8 cellular contexts compared by ENCODE assay signal in genomic region chr6:3156184-3157119, GRCh38. TPM values are rescaled to one million over a fixed set of nuclear protein-coding genes. Genes with fewer than 3 reads are reported as not detected.
DNase-seq lines count a peak whose midpoint lies in the region; ATAC-seq and TF ChIP-seq lines count a peak whose summit lies in the region.
"Not testable (repeated sequence)": the region's sequence is repeated elsewhere in the genome, so short reads cannot be mapped to it uniquely, and the experiment has no call there.

No MANE protein-coding gene starts in this region.

- not testable (repeated sequence) for H3K27ac ChIP-seq in HUES64 (ENCODE audit: low read depth, low read length); parathyroid adenoma
- peak overlapping the region; percentile 86 for H3K27ac ChIP-seq in effector memory CD4-positive, alpha-beta T cell (ENCODE audit: insufficient read depth, low read length, poor library complexity, severe bottlenecking)

- DNase-seq in RKO (ENCODE audit: low spot score) = peak; percentile 45
- peak; percentile 26 to 27 for DNase-seq in activated T-cell treated with anti-CD3 and anti-CD28 coated beads, Interleukin-2, amount 50 U/mL, for 72 hours
- DNase-seq in effector memory CD4-positive, alpha-beta T cell; type B pancreatic cell (ENCODE audit: extremely low spot score, unreplicated experiment): not testable (repeated sequence)
- peak; percentile 33 for DNase-seq in iris pigment epithelial cell (ENCODE audit: low read depth)

- TF ChIP-seq CTCF in parathyroid adenoma (IDR thresholded peaks at IDR 0.05); type B pancreatic cell (conservative IDR thresholded peaks at IDR 0.05): not testable (repeated sequence)

- not testable (repeated sequence) for H3K4me1 ChIP-seq in ES-I3 (ENCODE audit: insufficient read depth, low read length); parathyroid adenoma
- peaks cover 27% of the 10 kb centered on the region for H3K4me1 ChIP-seq in HUES64 (ENCODE audit: insufficient read depth, low read length)
- H3K4me1 ChIP-seq in effector memory CD4-positive, alpha-beta T cell (ENCODE audit: control insufficient read depth, insufficient read depth, low read length, poor library complexity, severe bottlenecking) = peaks cover 28% of the 10 kb centered on the region

- H3K36me3 ChIP-seq in ES-I3 (ENCODE audit: insufficient read depth, low read length) = peaks cover 22% of the 10 kb centered on the region
- H3K36me3 ChIP-seq in HUES64 (ENCODE audit: insufficient read depth, low read length) = peaks cover 35% of the 10 kb centered on the region
- not testable (repeated sequence) for H3K36me3 ChIP-seq in effector memory CD4-positive, alpha-beta T cell (ENCODE audit: control insufficient read depth, insufficient read depth, low read length); parathyroid adenoma (ENCODE audit: control insufficient read depth, insufficient read depth, low read length)

- ATAC-seq in activated T-cell treated with anti-CD3 and anti-CD28 coated beads, Interleukin-2, amount 50 U/mL, for 72 hours (replicated peaks in 1 of 2) = peak; percentile 18 to 24

- H3K9ac ChIP-seq in ES-I3 (ENCODE audit: low read depth, low read length) (peak overlapping the region; percentile 69), HUES64 (ENCODE audit: low read depth, low read length) (peak overlapping the region; percentile 89)
- H3K9ac ChIP-seq in parathyroid adenoma = not testable (repeated sequence)

- H3K4me2 ChIP-seq in parathyroid adenoma (ENCODE audit: low read length) = peak overlapping the region; percentile 89

- H3K27me3 ChIP-seq in HUES64 (ENCODE audit: insufficient read depth, low read length); effector memory CD4-positive, alpha-beta T cell (replicated peaks; ENCODE audit: control insufficient read depth, insufficient read depth, low read length, poor library complexity, severe bottlenecking); parathyroid adenoma (ENCODE audit: control insufficient read depth, insufficient read depth, low read length): not testable (repeated sequence)

- H3K4me3 ChIP-seq in HUES64 (ENCODE audit: low read length) (peak overlapping the region; percentile 97), parathyroid adenoma (ENCODE audit: low read depth, low read length) (peak overlapping the region; percentile 44)
- peak overlapping the region; percentile 64 for H3K4me3 ChIP-seq in effector memory CD4-positive, alpha-beta T cell (ENCODE audit: insufficient read depth, low read depth, low read length, poor library complexity, severe bottlenecking)

- H3K9me3 Mint-ChIP-seq in activated T-cell treated with anti-CD3 and anti-CD28 coated beads, Interleukin-2, amount 50 U/mL, for 72 hours; type B pancreatic cell: not testable (repeated sequence)

- H2AFZ ChIP-seq in parathyroid adenoma = peak overlapping the region; percentile 97

- not testable (repeated sequence) for H3K36me3 Mint-ChIP-seq in activated T-cell treated with anti-CD3 and anti-CD28 coated beads, Interleukin-2, amount 50 U/mL, for 72 hours (ENCODE audit: insufficient read depth in 2 of 2)
- peaks cover 14% of the 10 kb centered on the region for H3K36me3 Mint-ChIP-seq in type B pancreatic cell

- not testable (repeated sequence) for H3K79me2 ChIP-seq in parathyroid adenoma

- H3K9me3 ChIP-seq in ES-I3 (ENCODE audit: control insufficient read depth, insufficient read depth, low read length); HUES64 (ENCODE audit: insufficient read depth, low read depth, low read length); effector memory CD4-positive, alpha-beta T cell (ENCODE audit: control insufficient read depth, low read length); parathyroid adenoma (ENCODE audit: control insufficient read depth, low read length): not testable (repeated sequence)

- WGBS in HUES64 = 9% methylated on average over 28 of the region's 31 CpGs

- H3K27ac Mint-ChIP-seq in activated T-cell treated with anti-CD3 and anti-CD28 coated beads, Interleukin-2, amount 50 U/mL, for 72 hours = peak overlapping the region; percentile 93
- H3K27ac Mint-ChIP-seq in type B pancreatic cell = peak overlapping the region; percentile 92

- peak overlapping the region; percentile 85 to 95 for H3K4me3 Mint-ChIP-seq in activated T-cell treated with anti-CD3 and anti-CD28 coated beads, Interleukin-2, amount 50 U/mL, for 72 hours
- H3K4me3 Mint-ChIP-seq in type B pancreatic cell = peak overlapping the region; percentile 95

- H3K4me1 Mint-ChIP-seq in activated T-cell treated with anti-CD3 and anti-CD28 coated beads, Interleukin-2, amount 50 U/mL, for 72 hours (ENCODE audit: low read depth) = peaks cover 15% of the 10 kb centered on the region
- H3K4me1 Mint-ChIP-seq in type B pancreatic cell (ENCODE audit: unreplicated experiment) = peaks cover 14% of the 10 kb centered on the region

- H3K27me3 Mint-ChIP-seq in activated T-cell treated with anti-CD3 and anti-CD28 coated beads, Interleukin-2, amount 50 U/mL, for 72 hours (ENCODE audit: low read depth) = peaks cover 25% of the 10 kb centered on the region
- H3K27me3 Mint-ChIP-seq in type B pancreatic cell = peaks cover 18% of the 10 kb centered on the region

RNA-seq across cellular contexts. Expression of gene TUBB2A, which starts 0.9 kb away (rescaled TPM):
- 489 TPM for polyA plus RNA-seq in HUES64 (2013, experiment 1 of 2)
- polyA plus RNA-seq in HUES64 (2013, experiment 2 of 2) = 497 TPM
- 1 to 10 TPM; 2.3 to 2.8 TPM for total RNA-seq in activated T-cell treated with anti-CD3 and anti-CD28 coated beads, Interleukin-2, amount 50 U/mL, for 72 hours
- total RNA-seq in type B pancreatic cell (ENCODE audit: low replicate concordance) = 51.8 and 62.9 TPM in 2 replicates

RNA-seq across cellular contexts. Expression of gene BPHL, which starts 37.9 kb away (rescaled TPM):
- 24.4 TPM for polyA plus RNA-seq in HUES64 (2013, experiment 1 of 2)
- polyA plus RNA-seq in HUES64 (2013, experiment 2 of 2) = 25.0 TPM
- total RNA-seq in activated T-cell treated with anti-CD3 and anti-CD28 coated beads, Interleukin-2, amount 50 U/mL, for 72 hours = 10 to 100 TPM; 12.5 to 14.8 TPM
- total RNA-seq in type B pancreatic cell (ENCODE audit: low replicate concordance) = 50.3 and 56.2 TPM in 2 replicates

Comparison
In these comparisons a context has a peak if more than half of its experiments do, and no peak if none do; other contexts are left out.
1. H3K4me3 ChIP-seq: peak in every context shown above with its lines; median percentile 97 in HUES64; 64 in effector memory CD4-positive, alpha-beta T cell; 44 in parathyroid adenoma.
2. RNA of gene TUBB2A, which starts 0.9 kb away (total RNA-seq): 51.8 to 62.9 TPM in type B pancreatic cell; 2.3 to 2.8 TPM in activated T-cell treated with anti-CD3 and anti-CD28 coated beads, Interleukin-2, amount 50 U/mL, for 72 hours; every median in the first group is over 10 times any median in the second.